ENCODE assay signal across 20 cellular contexts in the genomic region with DNA sequence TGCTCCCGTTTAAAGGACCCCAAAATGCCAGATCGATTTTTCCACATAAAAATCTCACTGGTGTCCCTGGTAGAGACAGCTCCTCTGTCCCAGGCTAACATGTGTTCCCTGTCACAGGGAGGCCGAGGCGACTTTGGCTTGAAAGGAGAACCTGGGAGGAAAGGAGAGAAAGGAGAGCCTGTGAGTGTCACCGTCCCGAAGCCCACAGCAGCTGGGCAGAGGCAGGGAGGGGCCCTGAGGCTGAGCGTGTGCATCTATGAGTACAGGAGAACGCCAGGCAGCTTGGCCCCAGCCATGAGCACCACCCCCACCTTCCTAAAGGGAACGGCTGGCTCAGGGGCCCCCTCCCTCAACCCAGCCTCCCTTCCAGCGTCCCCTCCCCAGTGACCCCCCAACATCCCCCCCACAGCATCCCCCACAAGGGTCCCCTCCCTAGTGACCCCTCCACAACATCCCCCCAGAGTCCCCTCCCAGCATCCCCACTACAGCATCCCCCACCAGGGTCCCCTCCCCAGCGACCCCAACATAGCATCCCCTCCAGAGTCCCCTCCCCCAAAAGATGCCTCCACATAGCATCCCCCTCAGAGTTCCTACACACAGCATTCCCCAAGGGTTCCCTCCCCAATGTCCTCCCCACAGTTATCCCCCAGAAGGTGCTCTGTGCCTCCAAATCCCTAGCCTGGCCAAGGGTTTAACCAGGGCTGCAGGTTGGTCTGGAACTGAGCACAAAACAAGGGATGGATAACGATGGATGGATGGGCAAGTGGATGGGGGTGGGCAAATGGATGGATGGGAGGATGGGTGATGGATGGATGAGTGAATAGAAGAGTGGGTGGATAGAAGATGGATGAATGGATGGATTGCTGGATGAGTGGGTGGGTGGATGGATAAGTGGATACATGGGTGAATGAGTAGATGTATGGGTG. TPM values are rescaled to one million over a fixed set of nuclear protein-coding genes. Genes with fewer than 3 reads are reported as not detected.
A peak's percentile ranks its signal among the peaks of the same experiment; 100 is the strongest.
DNase-seq lines count a peak whose midpoint lies in the region; ATAC-seq and TF ChIP-seq lines count a peak whose summit lies in the region.
"Had no signal": no experiment of that assay in that cellular context is flagged by ENCODE, and none has a peak within 500 bp of the region (broad histone marks: within the 10 kb centered on the region; RNA-seq: fewer than 3 reads in every experiment).

No MANE protein-coding gene starts in this region.

- no peak overlapping the region for H3K27ac Mint-ChIP-seq in T-helper 17 cell
- H3K27ac Mint-ChIP-seq: activated T-helper 1 cell treated with anti-CD3 and anti-CD28 coated beads, Interleukin-12 subunit alpha, Interleukin-12 subunit beta, Interleukin-2, Interleukin-4 antibody, amounts not matched to agents 30 ng/mL and 10 ng/mL and 1 ng/mL, durations not matched to agents 14 hours and 24 hours and 36 hours; dendritic cell treated with granulocyte-macrophage colony-stimulating factor and Interleukin-4, amounts not matched to agents 40 ng/mL and 50 ng/mL, for 4 days had no signal

- no CpG with 5 or more reads among the region's 12 CpGs for WGBS in neuronal stem cell (ENCODE audit: extremely low coverage in 2 of 2, insufficient read length in 2 of 2, insufficient replicate concordance in 1 of 2), 2 donors

- no peak overlapping the region for H2AFZ ChIP-seq in neuronal stem cell (ENCODE audit: low read length)

- no peak overlapping the region for H2BK5ac ChIP-seq in neuronal stem cell (ENCODE audit: low read length)

- TF ChIP-seq CTCF in coronary artery (IDR thresholded peaks at IDR 0.05) = no peak

- H3K36me3 ChIP-seq in neuronal stem cell (replicated peaks in 1 of 2; ENCODE audit: control insufficient read depth in 2 of 2, insufficient read depth in 2 of 2, low read length in 2 of 2) = no peaks in the 10 kb centered on the region
- H3K36me3 ChIP-seq: BLaER1 treated with 17β-estradiol and CSF1 and Interleukin-3, amounts not matched to agents 10 nM and 100 nM had no signal

- H3K4me3 Mint-ChIP-seq in T-helper 17 cell = no peak overlapping the region
- H3K4me3 Mint-ChIP-seq: activated T-helper 1 cell treated with anti-CD3 and anti-CD28 coated beads, Interleukin-12 subunit alpha, Interleukin-12 subunit beta, Interleukin-2, Interleukin-4 antibody, amounts not matched to agents 30 ng/mL and 10 ng/mL and 1 ng/mL, durations not matched to agents 14 hours and 24 hours and 36 hours; dendritic cell treated with granulocyte-macrophage colony-stimulating factor and Interleukin-4, amounts not matched to agents 40 ng/mL and 50 ng/mL, for 4 days had no signal

- H3K27me3 ChIP-seq in neuronal stem cell (ENCODE audit: control insufficient read depth in 3 of 3, insufficient read depth in 3 of 3, low read depth in 1 of 3, low read length in 3 of 3) = no peaks in the 10 kb centered on the region
- H3K27me3 ChIP-seq: esophagus squamous epithelium had no signal

- peak overlapping the region; percentile 38 for H3K18ac ChIP-seq in neuronal stem cell (ENCODE audit: low read length)

- H3K36me3 Mint-ChIP-seq in T-helper 17 cell (ENCODE audit: low read depth) = no peaks in the 10 kb centered on the region

- no peak overlapping the region for H4K91ac ChIP-seq in neuronal stem cell (ENCODE audit: low read depth, low read length, poor library complexity)

- no peak overlapping the region for H2BK12ac ChIP-seq in neuronal stem cell (ENCODE audit: low read length)

- peaks cover 3% of the 10 kb centered on the region for H3K79me1 ChIP-seq in neuronal stem cell (ENCODE audit: low read depth, low read length)

- H3K14ac ChIP-seq in neuronal stem cell (ENCODE audit: low read length) = no peak overlapping the region

- H2AK5ac ChIP-seq in neuronal stem cell (ENCODE audit: low read depth, low read length) = no peak overlapping the region

- ATAC-seq in HG03159 (IDR thresholded peaks at IDR 0.05; ENCODE audit: unreplicated experiment) (no peak), HG02610 (IDR thresholded peaks at IDR 0.05; ENCODE audit: unreplicated experiment) (no peak), T-helper 17 cell (no peak)

- no peak overlapping the region for H4K8ac ChIP-seq in neuronal stem cell (ENCODE audit: low read depth, low read length)

- H2BK120ac ChIP-seq in neuronal stem cell (ENCODE audit: low read depth, low read length) = no peak overlapping the region

- H3K9ac ChIP-seq in neuronal stem cell (ENCODE audit: low read depth, low read length, poor library complexity) = no peak overlapping the region
- H3K9ac ChIP-seq: BLaER1 treated with 17β-estradiol and CSF1 and Interleukin-3, amounts not matched to agents 10 nM and 100 nM had no signal

- H3K9me3 ChIP-seq in neuronal stem cell (replicated peaks in 1 of 2; ENCODE audit: control insufficient read depth in 2 of 2, insufficient read depth in 1 of 2, low read depth in 1 of 2, low read length in 2 of 2) (no peaks in the 10 kb centered on the region), T-helper 17 cell (ENCODE audit: control insufficient read depth, low read length, poor library complexity, severe bottlenecking) (no peaks in the 10 kb centered on the region)
- H3K9me3 ChIP-seq: BLaER1 treated with 17β-estradiol and CSF1 and Interleukin-3, amounts not matched to agents 10 nM and 100 nM; esophagus squamous epithelium; prostate gland had no signal

- no peak overlapping the region for H3K4me3 ChIP-seq in coronary artery
- no peak overlapping the region for H3K4me3 ChIP-seq in neuronal stem cell (ENCODE audit: low read length in 2 of 2)
- H3K4me3 ChIP-seq: BLaER1 treated with 17β-estradiol and CSF1 and Interleukin-3, amounts not matched to agents 10 nM and 100 nM; esophagus squamous epithelium; prostate gland had no signal

- no peaks in the 10 kb centered on the region for H3K27me3 Mint-ChIP-seq in T-helper 17 cell
- H3K27me3 Mint-ChIP-seq: dendritic cell treated with granulocyte-macrophage colony-stimulating factor and Interleukin-4, amounts not matched to agents 40 ng/mL and 50 ng/mL, for 4 days had no signal

- H3K23ac ChIP-seq in neuronal stem cell (ENCODE audit: low read depth, low read length, poor library complexity) = no peak overlapping the region

- no peak overlapping the region for H3K4me2 ChIP-seq in neuronal stem cell (ENCODE audit: insufficient read depth, low read length, poor library complexity, severe bottlenecking)
- H3K4me2 ChIP-seq: BLaER1 treated with 17β-estradiol and CSF1 and Interleukin-3, amounts not matched to agents 10 nM and 100 nM had no signal

- H3K4me1 ChIP-seq in neuronal stem cell (ENCODE audit: control insufficient read depth in 2 of 2, insufficient read depth in 1 of 2, low read depth in 1 of 2, low read length in 2 of 2) = no peaks in the 10 kb centered on the region
- H3K4me1 ChIP-seq: esophagus squamous epithelium, prostate gland had no signal

- peak; percentile 0 for DNase-seq in stimulated activated CD4-positive, alpha-beta T cell treated with anti-CD3 and anti-CD28 coated beads, Interleukin-15, amount 100 ng/mL, for 24 hours
- no peak for DNase-seq in stimulated activated CD4-positive, alpha-beta T cell treated with anti-CD3 and anti-CD28 coated beads, Interleukin-1b, Interleukin-23, amount 100 ng/mL, for 48 hours
- DNase-seq in coronary artery (ENCODE audit: low spot score) (peak; percentile 62), neuronal stem cell (ENCODE audit: low spot score) (no peak), NCI-H1436 treated with DMSO at 0.1 percent for 48 hours (lab: John Stamatoyannopoulos, UW) (no peak), T-helper 17 cell (no peak)
- DNase-seq: activated CD4-positive, alpha-beta T cell treated with anti-CD3 and anti-CD28 coated beads for 4 hours; esophagus squamous epithelium; Kasumi-1; NCI-H1417; NCI-H2227 treated with DMSO at 0.1 percent for 48 hours; NK-92 treated with Interleukin-12 subunit alpha and Interleukin-12 subunit beta, amount 100 ng/mL, for 24 hours; SHP77 treated with DMSO at 0.1 percent for 48 hours; substantia nigra had no signal

- no peak overlapping the region for H3K4ac ChIP-seq in neuronal stem cell (ENCODE audit: low read length)

- H3K4me1 Mint-ChIP-seq in T-helper 17 cell = no peaks in the 10 kb centered on the region

- no peak overlapping the region for H2BK15ac ChIP-seq in neuronal stem cell (ENCODE audit: low read length)

- H3K27ac ChIP-seq in coronary artery (peak overlapping the region in 1 of 2 donors; percentile 45), neuronal stem cell (replicated peaks; ENCODE audit: low read length) (no peak overlapping the region)
- H3K27ac ChIP-seq: BLaER1 treated with 17β-estradiol and CSF1 and Interleukin-3, amounts not matched to agents 10 nM and 100 nM; prostate gland had no signal

RNA-seq across cellular contexts. Expression of gene COL6A2, which starts 25.1 kb away (rescaled TPM):
- 19.3 TPM for polyA plus RNA-seq in neuronal stem cell (2013, experiment 1 of 2)
- polyA plus RNA-seq in neuronal stem cell (2013, experiment 2 of 2) = 19.1 TPM
- 10 to 100 TPM; 15.1 to 19.8 TPM for total RNA-seq in T-helper 17 cell

RNA-seq across cellular contexts. Expression of gene FTCD, which starts 32.4 kb away (rescaled TPM):
- polyA plus RNA-seq in neuronal stem cell (2013, experiment 1 of 2) = 2.1 TPM
- polyA plus RNA-seq in neuronal stem cell (2013, experiment 2 of 2) = 2.0 TPM
- 1 to 10 TPM in 1 of 2 donors, not detected in 1; 1.1 TPM for total RNA-seq in T-helper 17 cell
- total RNA-seq: esophagus squamous epithelium had no signal

Comparison
In these comparisons a context has a peak if more than half of its experiments do, and no peak if none do; other contexts are left out.
1. DNase-seq: peak in stimulated activated CD4-positive, alpha-beta T cell treated with anti-CD3 and anti-CD28 coated beads, Interleukin-15, amount 100 ng/mL, for 24 hours (single experiment) and coronary artery (single experiment); none in stimulated activated CD4-positive, alpha-beta T cell treated with anti-CD3 and anti-CD28 coated beads, Interleukin-1b, Interleukin-23, amount 100 ng/mL, for 48 hours (single experiment), neuronal stem cell (single experiment), NCI-H1436 treated with DMSO at 0.1 percent for 48 hours (single experiment) and T-helper 17 cell (0 of 3).